ENCODE assay signal across 23 cellular contexts in genomic region chr21:42311160-42311559, GRCh38. TPM values are rescaled to one million over a fixed set of nuclear protein-coding genes. Genes with fewer than 3 reads are reported as not detected.
"Had no signal": no experiment of that assay in that cellular context is flagged by ENCODE, and none has a peak within 500 bp of the region (broad histone marks: within the 10 kb centered on the region; RNA-seq: fewer than 3 reads in every experiment).

No MANE protein-coding gene starts in this region.

- H3K27me3 ChIP-seq: ascending aorta, brain microvascular endothelial cell had no signal

- ATAC-seq: activated CD8-positive, alpha-beta T cell treated with anti-CD3 and anti-CD28 coated beads, Interleukin-2, amount 10 ng/mL, durations not matched to agents 7 days and 5 days; foreskin keratinocyte; left cardiac atrium had no signal

- H3K4me3 ChIP-seq: adrenal gland, ascending aorta, thoracic aorta had no signal

- H3K4me1 ChIP-seq: ascending aorta, foreskin keratinocyte had no signal

- H3K36me3 ChIP-seq: adrenal gland, ascending aorta, brain microvascular endothelial cell, thoracic aorta had no signal

- H3K9me3 ChIP-seq: adrenal gland, ascending aorta, thoracic aorta had no signal

- H3K4me3 Mint-ChIP-seq: activated CD8-positive, alpha-beta T cell treated with anti-CD3 and anti-CD28 coated beads, Interleukin-2, amount 10 ng/mL, durations not matched to agents 7 days and 5 days; activated naive CD8-positive, alpha-beta T cell; activated T-helper 1 cell treated with anti-CD3 and anti-CD28 coated beads, Interleukin-12 subunit alpha, Interleukin-12 subunit beta, Interleukin-2, Interleukin-4 antibody, amounts not matched to agents 30 ng/mL and 10 ng/mL and 1 ng/mL, durations not matched to agents 14 hours and 24 hours and 36 hours had no signal

- DNase-seq: activated CD4-positive, alpha-beta T cell treated with anti-CD3 and anti-CD28 coated beads for 1 hour; activated CD4-positive, alpha-beta T cell treated with anti-CD3 and anti-CD28 coated beads, Interleukin-2, amount 50 U/mL, for 1 hour; activated CD8-positive, alpha-beta T cell treated with anti-CD3 and anti-CD28 coated beads, Interleukin-2, amount 10 ng/mL, durations not matched to agents 7 days and 5 days; brain microvascular endothelial cell; effector memory CD4-positive, alpha-beta T cell; foreskin keratinocyte; left cardiac atrium; small intestine; stimulated activated CD4-positive, alpha-beta T cell treated with anti-CD3 and anti-CD28 coated beads, Interleukin-4, amount 100 ng/mL, for 1 hour; stimulated activated naive CD4-positive, alpha-beta T cell treated with Interleukin-2 at 50 U/mL for 16 hours; T-helper 2 cell had no signal

- H3K9me3 Mint-ChIP-seq: activated T-helper 1 cell treated with anti-CD3 and anti-CD28 coated beads, Interleukin-12 subunit alpha, Interleukin-12 subunit beta, Interleukin-2, Interleukin-4 antibody, amounts not matched to agents 30 ng/mL and 10 ng/mL and 1 ng/mL, durations not matched to agents 14 hours and 24 hours and 36 hours had no signal

- H3K27ac Mint-ChIP-seq: activated CD8-positive, alpha-beta T cell treated with anti-CD3 and anti-CD28 coated beads, Interleukin-2, amount 10 ng/mL, durations not matched to agents 7 days and 5 days; activated naive CD8-positive, alpha-beta T cell; activated T-helper 1 cell treated with anti-CD3 and anti-CD28 coated beads, Interleukin-12 subunit alpha, Interleukin-12 subunit beta, Interleukin-2, Interleukin-4 antibody, amounts not matched to agents 30 ng/mL and 10 ng/mL and 1 ng/mL, durations not matched to agents 14 hours and 24 hours and 36 hours had no signal

- H3K36me3 Mint-ChIP-seq: activated naive CD8-positive, alpha-beta T cell had no signal

- H3K27me3 Mint-ChIP-seq: activated naive CD8-positive, alpha-beta T cell had no signal

- H3K27ac ChIP-seq: ascending aorta, brain microvascular endothelial cell, foreskin keratinocyte, thoracic aorta had no signal

RNA-seq across cellular contexts. Expression of gene TFF3, which starts 4.0 kb away (rescaled TPM):
- total RNA-seq: activated CD8-positive, alpha-beta T cell treated with anti-CD3 and anti-CD28 coated beads, Interleukin-2, amount 10 ng/mL, durations not matched to agents 7 days and 5 days; activated T-helper 1 cell treated with anti-CD3 and anti-CD28 coated beads, Interleukin-12 subunit alpha, Interleukin-12 subunit beta, Interleukin-2, Interleukin-4 antibody, amounts not matched to agents 30 ng/mL and 10 ng/mL and 1 ng/mL, durations not matched to agents 14 hours and 24 hours and 36 hours; ascending aorta; foreskin keratinocyte had no signal

RNA-seq across cellular contexts. Expression of gene TFF2, which starts 39.6 kb away (rescaled TPM):
- total RNA-seq: activated CD8-positive, alpha-beta T cell treated with anti-CD3 and anti-CD28 coated beads, Interleukin-2, amount 10 ng/mL, durations not matched to agents 7 days and 5 days; activated T-helper 1 cell treated with anti-CD3 and anti-CD28 coated beads, Interleukin-12 subunit alpha, Interleukin-12 subunit beta, Interleukin-2, Interleukin-4 antibody, amounts not matched to agents 30 ng/mL and 10 ng/mL and 1 ng/mL, durations not matched to agents 14 hours and 24 hours and 36 hours; adrenal gland; ascending aorta; dermis microvascular lymphatic vessel endothelial cell; foreskin keratinocyte; glomerular endothelial cell; left cardiac atrium; liver; myocyte; omental fat pad; sciatic nerve; urinary bladder had no signal

RNA-seq across cellular contexts. Expression of gene TFF1, which starts 55.2 kb away (rescaled TPM):
- total RNA-seq: activated CD8-positive, alpha-beta T cell treated with anti-CD3 and anti-CD28 coated beads, Interleukin-2, amount 10 ng/mL, durations not matched to agents 7 days and 5 days; activated T-helper 1 cell treated with anti-CD3 and anti-CD28 coated beads, Interleukin-12 subunit alpha, Interleukin-12 subunit beta, Interleukin-2, Interleukin-4 antibody, amounts not matched to agents 30 ng/mL and 10 ng/mL and 1 ng/mL, durations not matched to agents 14 hours and 24 hours and 36 hours; ascending aorta; dermis microvascular lymphatic vessel endothelial cell; foreskin keratinocyte; glomerular endothelial cell; left cardiac atrium; liver; myocyte; omental fat pad; sciatic nerve; urinary bladder had no signal
